In genomic region chr16:24738895-24739294, GRCh38 we compare ENCODE assay signal across 1 cellular context.
TF ChIP-seq lines count a peak whose summit lies in the region.

No MANE protein-coding gene starts in this region.

TF ChIP-seq in GM12878, 131 proteins besides CTCF, POLR2A, EP300 and RAD21:
- TF ChIP-seq MXI1 (IDR thresholded peaks at IDR 0.05; ENCODE audit: low read depth, low read length) (no peak), E4F1 (IDR thresholded peaks at IDR 0.05; ENCODE audit: borderline replicate concordance, partially characterized antibody) (no peak), SPI1 (IDR thresholded peaks at IDR 0.05; ENCODE audit: borderline replicate concordance, insufficient read depth, low read depth, low read length) (peak; percentile 46; the same call in 1 of the 2 replicates), PBX3 (IDR thresholded peaks at IDR 0.05; ENCODE audit: insufficient replicate concordance, low read depth, low read length) (no peak), KLF5 (IDR thresholded peaks at IDR 0.05; ENCODE audit: partially characterized antibody) (no peak)
